ENCODE assay signal across 18 cellular contexts in the genomic region with DNA sequence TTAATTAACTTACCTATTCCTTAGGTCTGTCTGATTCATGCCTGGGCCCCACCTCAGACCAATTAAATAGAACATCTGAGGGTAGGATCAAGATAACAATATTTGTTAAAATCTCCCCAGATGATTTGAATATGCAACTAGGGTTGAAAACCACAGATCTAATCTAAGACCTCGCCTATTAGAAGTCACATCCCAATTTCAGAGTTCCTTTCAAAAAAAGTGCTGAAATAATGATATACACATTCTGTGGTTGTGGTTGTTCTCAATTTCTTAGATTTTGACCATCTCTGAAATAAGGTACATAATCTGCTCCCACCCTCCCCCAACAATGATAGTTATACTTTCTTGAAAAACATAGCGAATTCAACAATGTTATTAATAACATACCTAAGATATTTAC. TPM values are rescaled to one million over a fixed set of nuclear protein-coding genes. Genes with fewer than 3 reads are reported as not detected.
DNase-seq lines count a peak whose midpoint lies in the region; ATAC-seq, FAIRE-seq and TF ChIP-seq lines count a peak whose summit lies in the region.
"Had no signal": no experiment of that assay in that cellular context is flagged by ENCODE, and none has a peak within 500 bp of the region (broad histone marks: within the 10 kb centered on the region; RNA-seq: fewer than 3 reads in every experiment).

No MANE protein-coding gene starts in this region.

- H3K27ac ChIP-seq in CD4-positive, alpha-beta memory T cell (ENCODE audit: low read depth, low read length) = no peak overlapping the region
- H3K27ac ChIP-seq: C4-2B had no signal

- ATAC-seq in T-helper 17 cell = peak; percentile 14
- no peak for ATAC-seq in naive B cell (ENCODE audit: low read depth in 2 of 2)
- ATAC-seq: HepG2 had no signal

- no peaks in the 10 kb centered on the region for H3K9me3 ChIP-seq in CD4-positive, alpha-beta memory T cell (ENCODE audit: control insufficient read depth in 1 of 2, low read length in 2 of 2)
- no peaks in the 10 kb centered on the region for H3K9me3 ChIP-seq in T-helper 17 cell (ENCODE audit: control insufficient read depth, low read length, poor library complexity, severe bottlenecking)
- H3K9me3 ChIP-seq: BE2C, Caco-2, HAP-1 had no signal

- H3K4me3 Mint-ChIP-seq in CD4-positive, alpha-beta memory T cell = peak overlapping the region in 5 of 8 donors; percentile 12 to 69 (median 39)
- no peak overlapping the region for H3K4me3 Mint-ChIP-seq in T-helper 17 cell
- H3K4me3 Mint-ChIP-seq in naive B cell = peak overlapping the region in 6 of 8 donors; percentile 15 to 50 (median 22)
- no peak overlapping the region for H3K4me3 Mint-ChIP-seq in CD14-positive monocyte

- no peaks in the 10 kb centered on the region for H3K27me3 ChIP-seq in CD4-positive, alpha-beta memory T cell (ENCODE audit: insufficient read depth, low read length)

- no peaks in the 10 kb centered on the region for H3K9me3 Mint-ChIP-seq in CD4-positive, alpha-beta memory T cell
- H3K9me3 Mint-ChIP-seq in naive B cell = no peaks in the 10 kb centered on the region
- H3K9me3 Mint-ChIP-seq in CD14-positive monocyte = peaks cover 0 to 2% (median 0%) of the 10 kb centered on the region in 7 donors
- H3K9me3 Mint-ChIP-seq: CD8-positive, alpha-beta memory T cell had no signal

- H3K4me1 ChIP-seq in CD4-positive, alpha-beta memory T cell (ENCODE audit: insufficient read depth, low read length) = peaks cover 57% of the 10 kb centered on the region
- H3K4me1 ChIP-seq: BE2C had no signal

- H3K36me3 ChIP-seq in CD4-positive, alpha-beta memory T cell (ENCODE audit: insufficient read depth, low read length) = no peaks in the 10 kb centered on the region
- H3K36me3 ChIP-seq: BE2C, HAP-1 had no signal

- H3K36me3 Mint-ChIP-seq in CD4-positive, alpha-beta memory T cell = no peaks in the 10 kb centered on the region
- H3K36me3 Mint-ChIP-seq in T-helper 17 cell (ENCODE audit: low read depth) (no peaks in the 10 kb centered on the region), naive B cell (peaks cover 0 to 1% of the 10 kb centered on the region in 2 donors), CD14-positive monocyte (peaks cover 4 to 9% of the 10 kb centered on the region in 2 donors)
- H3K36me3 Mint-ChIP-seq: CD8-positive, alpha-beta memory T cell had no signal

- no peak for TF ChIP-seq CTCF in CD14-positive monocyte (IDR thresholded peaks at IDR 0.05)

- FAIRE-seq in GM19239 (lab: Jason Lieb, UNC) = peak; percentile 35
- FAIRE-seq: A204.1, H1, HepG2, HTR-8/SVneo had no signal

- H3K4me1 Mint-ChIP-seq in CD4-positive, alpha-beta memory T cell = peaks cover 36 to 64% (median 53%) of the 10 kb centered on the region in 4 donors
- H3K4me1 Mint-ChIP-seq in T-helper 17 cell (peaks cover 37% of the 10 kb centered on the region), naive B cell (peaks cover 47 to 76% (median 74%) of the 10 kb centered on the region in 3 donors), CD14-positive monocyte (peaks cover 43% of the 10 kb centered on the region)

- no peak for DNase-seq in CD4-positive, alpha-beta memory T cell
- DNase-seq in GM19239 (ENCODE audit: insufficient read length, low spot score) (no peak), T-helper 17 cell (no peak), naive B cell (no peak), CD14-positive monocyte (ENCODE audit: low spot score) (no peak), D341Med (ENCODE audit: low spot score) (no peak), UCSD-AML1 (lab: John Stamatoyannopoulos, UW; ENCODE audit: unreplicated experiment) (no peak)
- DNase-seq: BE2C; Caco-2; CD8-positive, alpha-beta memory T cell; DMS53 had no signal

- H3K27me3 Mint-ChIP-seq in CD4-positive, alpha-beta memory T cell = peaks cover 7 to 15% of the 10 kb centered on the region in 2 donors
- H3K27me3 Mint-ChIP-seq in T-helper 17 cell (peaks cover 47% of the 10 kb centered on the region), naive B cell (peaks cover 2 to 11% (median 3%) of the 10 kb centered on the region in 3 donors), CD14-positive monocyte (ENCODE audit: low read depth in 3 of 3) (peaks cover 22 to 45% (median 31%) of the 10 kb centered on the region in 3 donors)

- H3K4me3 ChIP-seq in CD4-positive, alpha-beta memory T cell (ENCODE audit: low read length in 2 of 2) = no peak overlapping the region
- H3K4me3 ChIP-seq: HAP-1 had no signal

- H3K27ac Mint-ChIP-seq in CD4-positive, alpha-beta memory T cell = no peak overlapping the region
- H3K27ac Mint-ChIP-seq in T-helper 17 cell (peak overlapping the region; percentile 9), naive B cell (no peak overlapping the region), CD14-positive monocyte (no peak overlapping the region)
- H3K27ac Mint-ChIP-seq: CD8-positive, alpha-beta memory T cell had no signal

- intact Hi-C loops in CD4-positive, alpha-beta memory T cell (cut with micrococcal nuclease) = no loop called here
- intact Hi-C loops in CD14-positive monocyte (cut with micrococcal nuclease) = loop anchor here in 1 of 2 donors (10.0 kb wide), 1 partner anchor 119 kb away; no protein-coding TSS in a partner anchor

- CTCF ChIA-PET in CD4-positive, alpha-beta memory T cell (lab: Charles Lee; ENCODE audit: partially characterized antibody) = interaction anchor here (1.3 to 11.0 kb wide), 4 partner anchors 11 to 46 kb away, joined by 3 to 140 read pairs (median 16); no protein-coding TSS in a partner anchor

- POLR2A ChIA-PET in CD4-positive, alpha-beta memory T cell (lab: Charles Lee; ENCODE audit: partially characterized antibody) = interaction anchor here (0.6 kb wide), 1 partner anchor 563 kb away, joined by 3 read pairs; no protein-coding TSS in a partner anchor

RNA-seq across cellular contexts. Expression of a gene that starts 27.7 kb away (rescaled TPM):
- 1 to 10 TPM; 3.0 to 3.3 TPM for total RNA-seq in CD4-positive, alpha-beta memory T cell
- polyA plus RNA-seq in CD4-positive, alpha-beta memory T cell = under 1 TPM; 0.65 TPM
- total RNA-seq in T-helper 17 cell = 1 to 10 TPM in 1 of 2 donors, under 1 TPM in 1; 0.91 to 1.7 TPM
- polyA plus RNA-seq in naive B cell (ENCODE audit: low read depth in 6 of 6) (under 1 TPM in 2 of 6 donors, not detected in 4; 0.29 to 0.66 TPM), CD14-positive monocyte (under 1 TPM in 1 of 2 donors, not detected in 1; 0.22 TPM)

RNA-seq across cellular contexts. Expression of a gene that starts 27.8 kb away (rescaled TPM):
- total RNA-seq in CD4-positive, alpha-beta memory T cell = not detected
- not detected for polyA plus RNA-seq in CD4-positive, alpha-beta memory T cell
- total RNA-seq in T-helper 17 cell = not detected
- polyA plus RNA-seq in naive B cell (ENCODE audit: low read depth in 6 of 6) (not detected), CD14-positive monocyte (not detected)
- total RNA-seq: CD8-positive, alpha-beta memory T cell; Daoy had no signal
- polyA plus RNA-seq: CD8-positive, alpha-beta memory T cell had no signal

Comparison
In these comparisons a context has a peak if more than half of its experiments do, and no peak if none do; other contexts are left out.
1. H3K4me3 Mint-ChIP-seq: peak in CD4-positive, alpha-beta memory T cell (5 of 8) and naive B cell (6 of 8); none in T-helper 17 cell (single experiment) and CD14-positive monocyte (0 of 2).